In genomic region chr1:99601709-99602403, GRCh38 we compare ENCODE assay signal across 13 cellular contexts. TPM values are rescaled to one million over a fixed set of nuclear protein-coding genes. Genes with fewer than 3 reads are reported as not detected.
A peak's percentile ranks its signal among the peaks of the same experiment; 100 is the strongest.
DNase-seq lines count a peak whose midpoint lies in the region; ATAC-seq, FAIRE-seq and TF ChIP-seq lines count a peak whose summit lies in the region.
"Had no signal": no experiment of that assay in that cellular context is flagged by ENCODE, and none has a peak within 500 bp of the region (broad histone marks: within the 10 kb centered on the region; RNA-seq: fewer than 3 reads in every experiment).

No MANE protein-coding gene starts in this region.

- H3K4me2 ChIP-seq in HepG2 (ENCODE audit: low read depth, low read length) (no peak overlapping the region), K562 (ENCODE audit: insufficient read depth, low read length) (no peak overlapping the region)
- H3K4me2 ChIP-seq: A549 had no signal

- TF ChIP-seq POLR2A in HepG2 (IDR thresholded peaks at IDR 0.05; ENCODE audit: insufficient read depth in 1 of 2, low read depth in 2 of 2, low read length in 2 of 2) = no peak
- no peak for TF ChIP-seq POLR2A in right lobe of liver (IDR thresholded peaks at IDR 0.05)
- no peak for TF ChIP-seq POLR2A in K562 (conservative IDR thresholded peaks at IDR 0.05)
- no peak for TF ChIP-seq POLR2A in gastrocnemius medialis (IDR thresholded peaks at IDR 0.05)

- ATAC-seq in HepG2 (no peak), right lobe of liver (no peak), K562 (no peak), gastrocnemius medialis (no peak)
- ATAC-seq: A549; CD8-positive, alpha-beta T cell had no signal

- intact Hi-C loops in HepG2 (cut with micrococcal nuclease; ENCODE audit: unreplicated experiment) = loop anchor here (5.0 kb wide), 2 partner anchors 35 to 45 kb away; partner anchors contain the start of gene PALMD
- intact Hi-C loops in right lobe of liver (cut with DNase I) = no loop called here
- intact Hi-C loops in K562 (cut with micrococcal nuclease) = no loop called here
- intact Hi-C loops in gastrocnemius medialis (cut with DNase I; ENCODE audit: low total_unique reads) = no loop called here

- CTCF ChIA-PET in HepG2 (lab: Yijun Ruan, JAX; ENCODE audit: low intra/inter-chr PET ratio, low total read pairs) (no interaction called here), K562 (lab: Yijun Ruan, JAX; ENCODE audit: low intra/inter-chr PET ratio) (no interaction called here)

- H3K27me3 ChIP-seq in HepG2 (ENCODE audit: control insufficient read depth in 1 of 2, insufficient read depth in 2 of 2, low read length in 2 of 2) (no peaks in the 10 kb centered on the region), right lobe of liver (no peaks in the 10 kb centered on the region), K562 (ENCODE audit: control insufficient read depth in 2 of 2, insufficient read depth in 2 of 2, low read length in 2 of 2) (no peaks in the 10 kb centered on the region), gastrocnemius medialis (no peaks in the 10 kb centered on the region)

- no peak for TF ChIP-seq RAD21 in HepG2 (CRISPR knock-in tag; IDR thresholded peaks at IDR 0.05)
- no peak for TF ChIP-seq RAD21 in K562 (CRISPR knock-in tag; conservative IDR thresholded peaks at IDR 0.05 in 1 of 2, IDR thresholded peaks at IDR 0.05 in 1 of 2)

- H4K20me1 ChIP-seq in HepG2 (ENCODE audit: insufficient read depth, low read length) (no peaks in the 10 kb centered on the region), K562 (replicated peaks; ENCODE audit: control insufficient read depth, insufficient read depth, low read length) (no peaks in the 10 kb centered on the region)

- WGBS in HepG2 (ENCODE audit: low lambda C conversion rate) = 92% methylated on average over 4 of the region's 4 CpGs
- WGBS in right lobe of liver (ENCODE audit: insufficient coverage, low coverage, low lambda C conversion rate, missing lambda C conversion rate) = 83% methylated on average over 4 of the region's 4 CpGs
- WGBS in K562 (ENCODE audit: insufficient coverage, low coverage, missing lambda C conversion rate) = 81% methylated on average over 3 of the region's 4 CpGs

- H3K27ac ChIP-seq in HepG2 (ENCODE audit: extremely low read length, insufficient read depth, low read length) = peak overlapping the region; percentile 53
- H3K27ac ChIP-seq in right lobe of liver = no peak overlapping the region
- H3K27ac ChIP-seq in K562 (ENCODE audit: extremely low read depth, low read depth, low read length) = no peak overlapping the region
- H3K27ac ChIP-seq in gastrocnemius medialis = peak overlapping the region in 3 of 4 donors; percentile 4 to 50 (median 39)
- H3K27ac ChIP-seq: A549 had no signal

- BruUV-seq in HepG2 (replicated peaks; lab: Mats Ljungman, UMichigan) = no TSS peak
- no TSS peak for BruUV-seq in K562 (replicated peaks; lab: Mats Ljungman, UMichigan)

- in situ Hi-C loops in HepG2 (cut with HindIII; ENCODE audit: extremely low pct_ligation_motif_present, low pct_unique_long_range_greater_than_20kb) = no loop called here
- in situ Hi-C loops in K562 (cut with MboI) = no loop called here
- in situ Hi-C loops in gastrocnemius medialis (cut with MboI; ENCODE audit: low sequenced_read_pairs in 4 of 4) = no loop called here

- POLR2A ChIA-PET in HepG2 (lab: Yijun Ruan, JAX) = interaction anchor here (3.7 kb wide), 1 partner anchor 45 kb away, joined by 19 read pairs; the partner anchor contains the start of gene PALMD
- POLR2A ChIA-PET in K562 (lab: Yijun Ruan, JAX) = interaction anchor here (0.7 to 0.8 kb wide), 2 partner anchors 22 to 240 kb away, joined by 3 to 4 read pairs; no protein-coding TSS in a partner anchor

- no peak for DNase-seq in HepG2 (ENCODE audit: low spot score)
- DNase-seq in right lobe of liver = no peak
- no peak for DNase-seq in K562 (ENCODE audit: extremely low read depth in 1 of 4, low spot score in 3 of 4)
- no peak for DNase-seq in gastrocnemius medialis
- no peak for DNase-seq in amniotic stem cell (lab: John Stamatoyannopoulos, UW)
- DNase-seq in NCI-H2081 (lab: John Stamatoyannopoulos, UW) = no peak
- DNase-seq: CD8-positive, alpha-beta T cell; COR-L47; GOT3; H9 had no signal

- H3K79me2 ChIP-seq in HepG2 (ENCODE audit: insufficient read depth, low read length) (no peaks in the 10 kb centered on the region), K562 (ENCODE audit: control insufficient read depth, insufficient read depth, low read length) (no peaks in the 10 kb centered on the region)

- no peak for TF ChIP-seq EP300 in HepG2 (IDR thresholded peaks at IDR 0.05; ENCODE audit: low read depth in 2 of 2, low read length in 2 of 2)
- no peak for TF ChIP-seq EP300 in HepG2 (CRISPR knock-in tag; IDR thresholded peaks at IDR 0.05; ENCODE audit: borderline replicate concordance)
- TF ChIP-seq EP300 in K562 (IDR thresholded peaks at IDR 0.05; ENCODE audit: low read length) = no peak

- no peak for FAIRE-seq in HepG2 (lab: Jason Lieb, UNC)
- no peak for FAIRE-seq in K562 (lab: Jason Lieb, UNC)
- FAIRE-seq: A549, GM12891 had no signal

- peaks cover 60% of the 10 kb centered on the region for H3K4me1 ChIP-seq in HepG2 (ENCODE audit: insufficient read depth, low read length)
- H3K4me1 ChIP-seq in right lobe of liver = peaks cover 0 to 9% (median 0%) of the 10 kb centered on the region in 4 donors
- H3K4me1 ChIP-seq in K562 (replicated peaks in 1 of 2; ENCODE audit: control insufficient read depth in 2 of 2, insufficient read depth in 2 of 2, low read length in 2 of 2) = peaks cover 6 to 31% of the 10 kb centered on the region in 2 experiments; a peak in 4 of 5 replicates
- peaks cover 0 to 16% of the 10 kb centered on the region in 2 donors for H3K4me1 ChIP-seq in gastrocnemius medialis

- H3K36me3 ChIP-seq in HepG2 (replicated peaks in 1 of 2; ENCODE audit: control insufficient read depth in 1 of 2, insufficient read depth in 2 of 2, low read length in 2 of 2) = no peaks in the 10 kb centered on the region
- H3K36me3 ChIP-seq in right lobe of liver = no peaks in the 10 kb centered on the region
- H3K36me3 ChIP-seq in K562 (ENCODE audit: control insufficient read depth, insufficient read depth, low read length) = no peaks in the 10 kb centered on the region
- H3K36me3 ChIP-seq in gastrocnemius medialis = no peaks in the 10 kb centered on the region

- no peak overlapping the region for H2AFZ ChIP-seq in HepG2 (ENCODE audit: low read length)
- H2AFZ ChIP-seq in K562 (ENCODE audit: low read depth, low read length) = peak overlapping the region; percentile 93

- no peaks in the 10 kb centered on the region for H3K9me1 ChIP-seq in K562 (ENCODE audit: control insufficient read depth, insufficient read depth, low read length)

- H3K4me3 ChIP-seq in HepG2 (replicated peaks in 1 of 3; ENCODE audit: insufficient read depth in 1 of 3, low read depth in 2 of 3, low read length in 3 of 3) (no peak overlapping the region), right lobe of liver (no peak overlapping the region), K562 (no peak overlapping the region), gastrocnemius medialis (no peak overlapping the region)
- H3K4me3 ChIP-seq: A549 had no signal

- H3K9ac ChIP-seq in HepG2 (ENCODE audit: insufficient read depth, low read depth, low read length) (no peak overlapping the region), K562 (ENCODE audit: insufficient read depth in 1 of 2, low read depth in 2 of 2, low read length in 2 of 2) (no peak overlapping the region)

- TF ChIP-seq CTCF in HepG2 (CRISPR knock-in tag; IDR thresholded peaks at IDR 0.05) = no peak
- TF ChIP-seq CTCF in right lobe of liver (IDR thresholded peaks at IDR 0.05) = no peak
- TF ChIP-seq CTCF in K562 (IDR thresholded peaks at IDR 0.05 in 2 of 3, conservative IDR thresholded peaks at IDR 0.05 in 1 of 3; ENCODE audit: insufficient read depth in 2 of 3, low read depth in 1 of 3, low read length in 3 of 3) = no peak
- no peak for TF ChIP-seq CTCF in gastrocnemius medialis (IDR thresholded peaks at IDR 0.05 in 4 of 5, conservative IDR thresholded peaks at IDR 0.05 in 1 of 5)

- H3K9me3 ChIP-seq in HepG2 (ENCODE audit: low read length) (no peaks in the 10 kb centered on the region), right lobe of liver (no peaks in the 10 kb centered on the region), K562 (replicated peaks; ENCODE audit: control insufficient read depth, insufficient read depth, low read depth, low read length) (0 out of 2 replicates have a peak, but pooled peaks cover 3% of the 10 kb centered on the region), gastrocnemius medialis (no peaks in the 10 kb centered on the region)
- H3K9me3 ChIP-seq: A549 had no signal

RNA-seq across cellular contexts. Expression of gene PALMD, which starts 44.1 kb away (rescaled TPM):
- total RNA-seq in HepG2 (2016; rRNA removed; fragmentation: Illumina TruSeq; extraction: Trizol) (31.1 and 42.0 TPM in 2 replicates), right lobe of liver (10 to 100 TPM; 15.0 to 21.1 (median 18.2) TPM), K562 (2014; rRNA removed) (5.4 and 5.7 TPM in 2 replicates), K562 (2014; rRNA removed; fragmentation: Illumina TruSeq; extraction: Trizol) (8.4 and 8.6 TPM in 2 replicates), K562 (2015; rRNA removed; fragmentation: Illumina TruSeq; extraction: Trizol) (12.1 and 13.5 TPM in 2 replicates), K562 (2021) (3.5 and 4.0 TPM in 2 replicates), gastrocnemius medialis (100 to 1,000 TPM in 1 of 4 donors, 10 to 100 TPM in 3; 60.7 to 254 (median 79.1) TPM)
- 10.3 and 11.6 TPM in 2 replicates for total RNA-seq in HepG2 (2016; cell fraction: cytosol; rRNA removed; fragmentation: Illumina TruSeq; extraction: Trizol; ENCODE audit: low read depth)
- 30.7 and 39.5 TPM in 2 replicates for total RNA-seq in HepG2 (2016; cell fraction: insoluble cytoplasmic fraction; rRNA removed; fragmentation: Illumina TruSeq; extraction: Trizol)
- total RNA-seq in HepG2 (2016; cell fraction: membrane; rRNA removed; fragmentation: Illumina TruSeq; extraction: Trizol) = 24.2 and 24.3 TPM in 2 replicates
- 26.7 and 29.8 TPM in 2 replicates for total RNA-seq in HepG2 (2016; cell fraction: nucleus; rRNA removed; fragmentation: Illumina TruSeq; extraction: Trizol)
- polyA plus RNA-seq in HepG2 (2011; rRNA removed) (4.6 and 5.5 TPM in 2 replicates), K562 (2011; rRNA removed) (0.19 and 3.3 TPM in 2 replicates), K562 (2014; fragmentation: Illumina TruSeq; extraction: Trizol) (7.9 and 12.2 TPM in 2 replicates), K562 (2014; fragmentation: Nextera tagmentation; extraction: Ambion mirVana) (1 to 10 TPM; 2.7 to 6.5 TPM), K562 (2014; rRNA removed) (4.5 and 4.9 TPM in 2 replicates)
- 2.7 and 3.8 TPM in 2 replicates for polyA plus RNA-seq in HepG2 (2011; cell fraction: cytosol; rRNA removed)
- 4.6 and 6.1 TPM in 2 replicates for polyA plus RNA-seq in HepG2 (2011; cell fraction: nucleus; rRNA removed)
- polyA plus RNA-seq in HepG2 (2012) = 6.5 and 16.7 TPM in 2 replicates
- polyA plus RNA-seq in HepG2 (2016; cell fraction: cytosol; fragmentation: Illumina TruSeq; extraction: Trizol; ENCODE audit: low read depth) = 6.7 and 7.6 TPM in 2 replicates
- 47.1 and 47.2 TPM in 2 replicates for polyA plus RNA-seq in HepG2 (2016; cell fraction: insoluble cytoplasmic fraction; fragmentation: Illumina TruSeq; extraction: Trizol; ENCODE audit: low read depth)
- 16.3 and 16.4 TPM in 2 replicates for polyA plus RNA-seq in HepG2 (2016; cell fraction: membrane; fragmentation: Illumina TruSeq; extraction: Trizol; ENCODE audit: low read depth)
- polyA plus RNA-seq in HepG2 (2016; cell fraction: nucleus; fragmentation: Illumina TruSeq; extraction: Trizol; ENCODE audit: insufficient read depth, low read depth) = 32.5 and 34.5 TPM in 2 replicates
- 1.1 and 7.9 TPM in 2 replicates for polyA minus RNA-seq in HepG2 (2011; rRNA and poly(A)+ RNA removed; ENCODE audit: low replicate concordance)
- 4.4 and 5.5 TPM in 2 replicates for polyA minus RNA-seq in HepG2 (2011; cell fraction: cytosol; rRNA and poly(A)+ RNA removed)
- polyA minus RNA-seq in HepG2 (2011; cell fraction: nucleus; rRNA and poly(A)+ RNA removed) = 20.3 and 20.6 TPM in 2 replicates
- total RNA-seq in K562 (2011; cell fraction: chromatin; rRNA removed; ENCODE audit: low replicate concordance) = 1.6 and 2.4 TPM in 2 replicates
- total RNA-seq in K562 (2011; cell fraction: nucleolus; rRNA removed) = 0.67 and 1.2 TPM in 2 replicates
- total RNA-seq in K562 (2011; cell fraction: nucleoplasm; rRNA removed) = 1.6 and 4.3 TPM in 2 replicates
- polyA plus RNA-seq in K562 (2011; cell fraction: cytosol; rRNA removed) = 0.06 and 0.76 TPM in 2 replicates
- polyA plus RNA-seq in K562 (2011; cell fraction: nucleus; rRNA removed) = 0.20 and 2.5 TPM in 2 replicates
- 3.8 and 4.5 TPM in 2 replicates for polyA plus RNA-seq in K562 (2012)
- polyA minus RNA-seq in K562 (2011; rRNA and poly(A)+ RNA removed) = 0.24 and 3.3 TPM in 2 replicates
- polyA minus RNA-seq in K562 (2011; cell fraction: cytosol; rRNA and poly(A)+ RNA removed) = 2.2 TPM in 1 of 2 replicates, not detected in the other
- 0.56 and 1.8 TPM in 2 replicates for polyA minus RNA-seq in K562 (2011; cell fraction: nucleus; rRNA and poly(A)+ RNA removed)
- total RNA-seq: CD8-positive, alpha-beta T cell; H9 had no signal
- polyA plus RNA-seq: CD14-positive monocyte had no signal

Comparison
In these comparisons a context has a peak if more than half of its experiments do, and no peak if none do; other contexts are left out.
1. H3K27ac ChIP-seq: peak in HepG2 (single experiment) and gastrocnemius medialis (3 of 4); none in right lobe of liver (0 of 3) and K562 (single experiment).
2. Of the 241 proteins assayed by ChIP-seq in both HepG2 and K562: peak only in HepG2: none; only in K562: none; in both: ZKSCAN1; in neither: 240.